ENCODE assay signal across 8 cellular contexts in genomic region chr6:5085638-5086293, GRCh38. TPM values are rescaled to one million over a fixed set of nuclear protein-coding genes. Genes with fewer than 3 reads are reported as not detected.
DNase-seq lines count a peak whose midpoint lies in the region; ATAC-seq and TF ChIP-seq lines count a peak whose summit lies in the region.

No MANE protein-coding gene starts in this region.

- H3K36me3 ChIP-seq in left lung (no peaks in the 10 kb centered on the region), thyroid gland (no peaks in the 10 kb centered on the region)

- 4 to 10% methylated on average over 9 to 27 of the region's 75 CpGs for WGBS in thyroid gland, 2 donors

- no peak for TF ChIP-seq POLR2A in NB4 (IDR thresholded peaks at IDR 0.05; ENCODE audit: extremely low read depth, insufficient read length)
- no peak for TF ChIP-seq POLR2A in thyroid gland (IDR thresholded peaks at IDR 0.05)

- H3K4me3 ChIP-seq in NB4 (ENCODE audit: low read depth, low read length) (no peak overlapping the region), left lung (peak overlapping the region; percentile 53 to 56), thyroid gland (replicated peaks in 1 of 3) (peak overlapping the region; percentile 42 to 64 (median 58))

- ATAC-seq in GM19023 (IDR thresholded peaks at IDR 0.05; ENCODE audit: unreplicated experiment) (peak; percentile 13), left lung (peak; percentile 41), HG03565 (IDR thresholded peaks at IDR 0.05; ENCODE audit: unreplicated experiment) (no peak)

- intact Hi-C loops in left lung (cut with DNase I) = no loop called here
- intact Hi-C loops in thyroid gland (cut with DNase I) = no loop called here

- in situ Hi-C loops in T47D (cut with HindIII; ENCODE audit: low pct_unique_long_range_greater_than_20kb, low sequenced_read_pairs) = no loop called here

- peaks cover 0 to 35% of the 10 kb centered on the region in 2 donors for H3K4me1 ChIP-seq in left lung
- H3K4me1 ChIP-seq in thyroid gland = peaks cover 8 to 14% of the 10 kb centered on the region in 2 donors

- H3K27ac ChIP-seq in left lung (peak overlapping the region in 1 of 2 donors; percentile 26), thyroid gland (peak overlapping the region in 2 of 3 donors; percentile 42 to 65)

- peak; percentile 54 for DNase-seq in 8988T
- peak; percentile 28 for DNase-seq in NB4 (ENCODE audit: low read depth)
- DNase-seq in T47D (ENCODE audit: low read depth in 1 of 2, low spot score in 1 of 2) = peak; percentile 20 to 50
- no peak for DNase-seq in left lung
- DNase-seq in thyroid gland = peak; percentile 34 to 37
- DNase-seq in A172 (ENCODE audit: low spot score) = no peak

- peaks cover 15 to 70% of the 10 kb centered on the region in 2 donors for H3K27me3 ChIP-seq in left lung
- H3K27me3 ChIP-seq in thyroid gland = no peaks in the 10 kb centered on the region

- no peak for TF ChIP-seq CTCF in NB4 (IDR thresholded peaks at IDR 0.05; ENCODE audit: low read depth, low read length)
- TF ChIP-seq CTCF in left lung (IDR thresholded peaks at IDR 0.05) = no peak
- TF ChIP-seq CTCF in thyroid gland (IDR thresholded peaks at IDR 0.05) = no peak

- H3K9me3 ChIP-seq in left lung (no peaks in the 10 kb centered on the region), thyroid gland (no peaks in the 10 kb centered on the region)

RNA-seq across cellular contexts. Expression of gene PPP1R3G, which starts 0.6 kb away (rescaled TPM):
- under 1 TPM; 0.17 to 0.26 TPM for total RNA-seq in left lung
- 1 to 10 TPM in 1 of 4 donors, under 1 TPM in 3; 0.78 to 1.6 (median 0.91) TPM for total RNA-seq in thyroid gland
- total RNA-seq in A172 (2014; rRNA removed; shearing (Covaris generic)) = 0.22 and 1.5 TPM in 2 replicates

Comparison
In these comparisons a context has a peak if more than half of its experiments do, and no peak if none do; other contexts are left out.
1. DNase-seq: peak in 8988T (single experiment), NB4 (single experiment), T47D (2 of 2) and thyroid gland (2 of 2); none in left lung (0 of 2) and A172 (single experiment).